Comparison of ENCODE assay signal across 33 cellular contexts in the genomic region with DNA sequence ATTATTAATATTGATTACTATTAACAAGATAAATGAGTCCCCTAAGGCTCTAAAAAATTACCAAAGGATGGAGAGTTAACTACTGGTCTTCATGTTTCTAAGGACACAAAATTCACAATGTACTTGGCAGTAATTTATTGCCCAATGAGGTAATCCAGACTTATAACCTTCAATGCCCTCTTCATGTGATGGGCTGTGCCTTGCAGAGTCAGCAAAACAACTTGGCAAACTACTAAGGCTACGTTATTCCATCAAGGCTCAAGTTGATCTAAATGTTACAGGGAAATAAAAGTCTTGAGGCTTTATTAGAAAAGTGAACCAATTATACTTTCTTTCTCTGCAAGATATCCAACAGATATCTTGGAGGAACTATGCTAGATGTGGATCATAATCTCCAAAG.
"Had no signal": no experiment of that assay in that cellular context is flagged by ENCODE, and none has a peak within 500 bp of the region (broad histone marks: within the 10 kb centered on the region; RNA-seq: fewer than 3 reads in every experiment).

No MANE protein-coding gene starts in this region.

- H3K27ac ChIP-seq: ascending aorta, breast epithelium, cardiac muscle cell, esophagus muscularis mucosa, foreskin keratinocyte, gastrocnemius medialis, heart left ventricle had no signal

- H3K9me3 Mint-ChIP-seq: activated naive CD4-positive, alpha-beta T cell treated with anti-CD3 and anti-CD28 coated beads, Interleukin-2, amount 10 ng/mL, durations not matched to agents 7 days and 5 days had no signal

- H3K36me3 ChIP-seq: ascending aorta, breast epithelium, cardiac muscle cell, esophagus muscularis mucosa, gastrocnemius medialis, heart left ventricle had no signal

- H3K27ac Mint-ChIP-seq: activated CD4-positive, alpha-beta memory T cell treated with anti-CD3 and anti-CD28 coated beads for 36 hours; activated CD4-positive, alpha-beta T cell treated with anti-CD3 and anti-CD28 coated beads for 36 hours; activated CD4-positive, alpha-beta T cell treated with anti-CD3 and anti-CD28 coated beads, Interleukin-2, amount 10 ng/mL, durations not matched to agents 24 days and 14 days; activated CD8-positive, alpha-beta memory T cell treated with anti-CD3 and anti-CD28 coated beads, Interleukin-2, amount 10 ng/mL, durations not matched to agents 7 days and 5 days; activated CD8-positive, alpha-beta T cell treated with anti-CD3 and anti-CD28 coated beads, Interleukin-2, amount 10 ng/mL, durations not matched to agents 7 days and 5 days; activated naive CD4-positive, alpha-beta T cell treated with anti-CD3 and anti-CD28 coated beads, Interleukin-2, amount 10 ng/mL, durations not matched to agents 7 days and 5 days; activated naive CD4-positive, alpha-beta T cell treated with anti-CD3 and anti-CD28 coated beads, Interleukin-2, amount 50 U/mL, for 72 hours; activated naive CD8-positive, alpha-beta T cell treated with anti-CD3 and anti-CD28 coated beads, Interleukin-2, amount 10 ng/mL, durations not matched to agents 7 days and 5 days; activated T-cell treated with anti-CD3 and anti-CD28 coated beads, Interleukin-2, amount 50 U/mL, for 24 hours; activated T-cell treated with anti-CD3 and anti-CD28 coated beads, Interleukin-2, amount 50 U/mL, for 72 hours; effector memory CD8-positive, alpha-beta T cell had no signal

- H3K36me3 Mint-ChIP-seq: activated CD4-positive, alpha-beta memory T cell treated with anti-CD3 and anti-CD28 coated beads for 36 hours; activated CD8-positive, alpha-beta memory T cell treated with anti-CD3 and anti-CD28 coated beads, Interleukin-2, amount 10 ng/mL, durations not matched to agents 7 days and 5 days; activated naive CD4-positive, alpha-beta T cell treated with anti-CD3 and anti-CD28 coated beads, Interleukin-2, amount 10 ng/mL, durations not matched to agents 7 days and 5 days; activated naive CD4-positive, alpha-beta T cell treated with anti-CD3 and anti-CD28 coated beads, Interleukin-2, amount 50 U/mL, for 72 hours; activated naive CD8-positive, alpha-beta T cell treated with anti-CD3 and anti-CD28 coated beads, Interleukin-2, amount 10 ng/mL, durations not matched to agents 7 days and 5 days; brain had no signal

- DNase-seq: activated CD4-positive, alpha-beta memory T cell treated with anti-CD3 and anti-CD28 coated beads for 36 hours; activated CD4-positive, alpha-beta T cell treated with anti-CD3 and anti-CD28 coated beads for 36 hours; activated CD4-positive, alpha-beta T cell treated with anti-CD3 and anti-CD28 coated beads, Interleukin-2, amount 10 ng/mL, durations not matched to agents 24 days and 14 days; activated CD4-positive, CD25-positive, alpha-beta regulatory T cell; activated CD4-positive, CD25-positive, alpha-beta regulatory T cell treated with anti-CD3 and anti-CD28 coated beads, Interleukin-2, amount 50 U/mL, for 72 hours; activated CD8-positive, alpha-beta memory T cell treated with anti-CD3 and anti-CD28 coated beads, Interleukin-2, amount 10 ng/mL, durations not matched to agents 7 days and 5 days; activated CD8-positive, alpha-beta memory T cell treated with anti-CD3 and anti-CD28 coated beads, Interleukin-2, amount 50 U/mL, for 48 hours; activated CD8-positive, alpha-beta T cell treated with anti-CD3 and anti-CD28 coated beads, Interleukin-2, amount 10 ng/mL, durations not matched to agents 7 days and 5 days; activated gamma-delta T cell; activated naive CD4-positive, alpha-beta T cell; activated naive CD4-positive, alpha-beta T cell treated with anti-CD3 and anti-CD28 coated beads, Interleukin-2, amount 10 ng/mL, durations not matched to agents 7 days and 5 days; activated naive CD8-positive, alpha-beta T cell treated with anti-CD3 and anti-CD28 coated beads, Interleukin-2, amount 10 ng/mL, durations not matched to agents 7 days and 5 days; activated T-cell treated with anti-CD3 and anti-CD28 coated beads for 4 hours; activated T-cell treated with anti-CD3 and anti-CD28 coated beads, Interleukin-2, amount 50 U/mL, for 24 hours; activated T-cell treated with anti-CD3 and anti-CD28 coated beads, Interleukin-2, amount 50 U/mL, for 72 hours; central memory CD4-positive, alpha-beta T cell; cerebellar nuclear complex; cortex of kidney; dermis blood vessel endothelial cell; effector CD4-positive, alpha-beta T cell; effector memory CD8-positive, alpha-beta T cell; erythroblast; foreskin keratinocyte; gastrocnemius medialis; glutamatergic neuron; heart left ventricle; T-helper 2 cell had no signal

- H3K4me1 ChIP-seq: ascending aorta, breast epithelium, esophagus muscularis mucosa, foreskin keratinocyte, gastrocnemius medialis, heart left ventricle had no signal

- H3K27me3 Mint-ChIP-seq: activated CD4-positive, alpha-beta memory T cell treated with anti-CD3 and anti-CD28 coated beads for 36 hours; activated CD4-positive, alpha-beta T cell treated with anti-CD3 and anti-CD28 coated beads for 36 hours; activated CD4-positive, alpha-beta T cell treated with anti-CD3 and anti-CD28 coated beads, Interleukin-2, amount 10 ng/mL, durations not matched to agents 24 days and 14 days; activated CD8-positive, alpha-beta memory T cell treated with anti-CD3 and anti-CD28 coated beads, Interleukin-2, amount 10 ng/mL, durations not matched to agents 7 days and 5 days; activated naive CD4-positive, alpha-beta T cell treated with anti-CD3 and anti-CD28 coated beads, Interleukin-2, amount 10 ng/mL, durations not matched to agents 7 days and 5 days; activated naive CD8-positive, alpha-beta T cell treated with anti-CD3 and anti-CD28 coated beads, Interleukin-2, amount 10 ng/mL, durations not matched to agents 7 days and 5 days; activated T-cell treated with anti-CD3 and anti-CD28 coated beads, Interleukin-2, amount 50 U/mL, for 24 hours; brain; effector memory CD8-positive, alpha-beta T cell had no signal

- H3K9me3 ChIP-seq: ascending aorta, breast epithelium, esophagus muscularis mucosa, gastrocnemius medialis had no signal

- H3K4me3 Mint-ChIP-seq: activated CD4-positive, alpha-beta memory T cell treated with anti-CD3 and anti-CD28 coated beads for 36 hours; activated CD4-positive, alpha-beta T cell treated with anti-CD3 and anti-CD28 coated beads for 36 hours; activated CD4-positive, alpha-beta T cell treated with anti-CD3 and anti-CD28 coated beads, Interleukin-2, amount 10 ng/mL, durations not matched to agents 24 days and 14 days; activated CD8-positive, alpha-beta memory T cell treated with anti-CD3 and anti-CD28 coated beads, Interleukin-2, amount 10 ng/mL, durations not matched to agents 7 days and 5 days; activated CD8-positive, alpha-beta T cell treated with anti-CD3 and anti-CD28 coated beads, Interleukin-2, amount 10 ng/mL, durations not matched to agents 7 days and 5 days; activated naive CD4-positive, alpha-beta T cell treated with anti-CD3 and anti-CD28 coated beads, Interleukin-2, amount 10 ng/mL, durations not matched to agents 7 days and 5 days; activated naive CD8-positive, alpha-beta T cell treated with anti-CD3 and anti-CD28 coated beads, Interleukin-2, amount 10 ng/mL, durations not matched to agents 7 days and 5 days; activated T-cell treated with anti-CD3 and anti-CD28 coated beads, Interleukin-2, amount 50 U/mL, for 24 hours; activated T-cell treated with anti-CD3 and anti-CD28 coated beads, Interleukin-2, amount 50 U/mL, for 72 hours; brain; effector memory CD8-positive, alpha-beta T cell had no signal

- H3K4me3 ChIP-seq: ascending aorta, breast epithelium, cardiac muscle cell, esophagus muscularis mucosa, gastrocnemius medialis, heart left ventricle had no signal

- H3K4me1 Mint-ChIP-seq: activated CD4-positive, alpha-beta T cell treated with anti-CD3 and anti-CD28 coated beads for 36 hours; activated CD4-positive, alpha-beta T cell treated with anti-CD3 and anti-CD28 coated beads, Interleukin-2, amount 10 ng/mL, durations not matched to agents 24 days and 14 days; activated CD8-positive, alpha-beta memory T cell treated with anti-CD3 and anti-CD28 coated beads, Interleukin-2, amount 10 ng/mL, durations not matched to agents 7 days and 5 days; activated naive CD4-positive, alpha-beta T cell treated with anti-CD3 and anti-CD28 coated beads, Interleukin-2, amount 10 ng/mL, durations not matched to agents 7 days and 5 days; activated naive CD8-positive, alpha-beta T cell treated with anti-CD3 and anti-CD28 coated beads, Interleukin-2, amount 10 ng/mL, durations not matched to agents 7 days and 5 days had no signal
